Comparison of ENCODE assay signal across 8 cellular contexts in genomic region chr14:69693823-69694729, GRCh38.
DNase-seq lines count a peak whose midpoint lies in the region; ATAC-seq, FAIRE-seq and TF ChIP-seq lines count a peak whose summit lies in the region.

No MANE protein-coding gene starts in this region.

- no peak for DNase-seq in stimulated activated naive CD8-positive, alpha-beta T cell treated with anti-CD3 and anti-CD28 coated beads, Interleukin-15, amount 100 ng/mL, for 72 hours
- no peak for DNase-seq in WTC11 (ENCODE audit: low spot score)
- DNase-seq in left kidney (ENCODE audit: low read depth, low spot score), result peak; percentile 69
- DNase-seq in aorta, result no peak
- DNase-seq in hippocampal formation (lab: John Stamatoyannopoulos, UW), result no peak
- DNase-seq in frontal cortex (ENCODE audit: low spot score in 2 of 2), result no peak

- CTCF ChIA-PET in WTC11 (lab: Charles Lee), result interaction anchor here (0.6 kb wide), 1 partner anchor 22 kb away, joined by 3 read pairs; no protein-coding TSS in a partner anchor

- POLR2A ChIA-PET in WTC11 (lab: Charles Lee), result no interaction called here

- H3K27me3 ChIP-seq in aorta (ENCODE audit: control insufficient read depth in 1 of 2, insufficient read depth in 2 of 2, low read length in 1 of 2), result no peaks in the 10 kb centered on the region

- no peak for TF ChIP-seq CTCF in WTC11 (IDR thresholded peaks at IDR 0.05)

- intact Hi-C loops in aorta (cut with DNase I), result no loop called here

- no peaks in the 10 kb centered on the region for H3K9me3 ChIP-seq in aorta (ENCODE audit: control insufficient read depth, low read length)

- WGBS in aorta, 2 donors, result 85 to 94% methylated on average over 4 of the region's 4 CpGs

- H3K4me1 ChIP-seq in aorta (ENCODE audit: control insufficient read depth in 1 of 2, insufficient read depth in 2 of 2, low read length in 2 of 2), result no peaks in the 10 kb centered on the region

- H3K27ac Mint-ChIP-seq in stimulated activated naive CD8-positive, alpha-beta T cell treated with anti-CD3 and anti-CD28 coated beads, Interleukin-15, Interleukin-2, amounts not matched to agents 100 ng/mL and 50 ng/mL, for 24 hours, result peak overlapping the region; percentile 56
- no peak overlapping the region for H3K27ac Mint-ChIP-seq in stimulated activated naive CD8-positive, alpha-beta T cell treated with anti-CD3 and anti-CD28 coated beads, Interleukin-15, amount 100 ng/mL, for 72 hours
- peak overlapping the region; percentile 30; the same call in 1 of the 2 replicates for H3K27ac Mint-ChIP-seq in WTC11

- H3K27me3 Mint-ChIP-seq in stimulated activated naive CD8-positive, alpha-beta T cell treated with anti-CD3 and anti-CD28 coated beads, Interleukin-15, Interleukin-2, amounts not matched to agents 100 ng/mL and 50 ng/mL, for 24 hours, result no peaks in the 10 kb centered on the region
- no peaks in the 10 kb centered on the region for H3K27me3 Mint-ChIP-seq in stimulated activated naive CD8-positive, alpha-beta T cell treated with anti-CD3 and anti-CD28 coated beads, Interleukin-15, amount 100 ng/mL, for 72 hours
- no peaks in the 10 kb centered on the region for H3K27me3 Mint-ChIP-seq in WTC11 (ENCODE audit: low read depth)

- H3K4me3 ChIP-seq in aorta (ENCODE audit: low read length in 2 of 2), result no peak overlapping the region

- no peak overlapping the region for H3K27ac ChIP-seq in aorta (ENCODE audit: low read depth in 1 of 2, low read length in 2 of 2)

- FAIRE-seq in frontal cortex (lab: Jason Lieb, UNC), result no peak

- H3K9me3 Mint-ChIP-seq in stimulated activated naive CD8-positive, alpha-beta T cell treated with anti-CD3 and anti-CD28 coated beads, Interleukin-15, Interleukin-2, amounts not matched to agents 100 ng/mL and 50 ng/mL, for 24 hours, result no peaks in the 10 kb centered on the region
- H3K9me3 Mint-ChIP-seq in stimulated activated naive CD8-positive, alpha-beta T cell treated with anti-CD3 and anti-CD28 coated beads, Interleukin-15, amount 100 ng/mL, for 72 hours, result no peaks in the 10 kb centered on the region
- H3K9me3 Mint-ChIP-seq in WTC11, result no peaks in the 10 kb centered on the region

- H3K36me3 ChIP-seq in aorta (ENCODE audit: control insufficient read depth in 1 of 2, insufficient read depth in 2 of 2, low read length in 1 of 2), result no peaks in the 10 kb centered on the region

- H3K4me1 Mint-ChIP-seq in stimulated activated naive CD8-positive, alpha-beta T cell treated with anti-CD3 and anti-CD28 coated beads, Interleukin-15, Interleukin-2, amounts not matched to agents 100 ng/mL and 50 ng/mL, for 24 hours (ENCODE audit: low read depth), result peaks cover 84% of the 10 kb centered on the region
- H3K4me1 Mint-ChIP-seq in stimulated activated naive CD8-positive, alpha-beta T cell treated with anti-CD3 and anti-CD28 coated beads, Interleukin-15, amount 100 ng/mL, for 72 hours, result peaks cover 79% of the 10 kb centered on the region
- peaks cover 52% of the 10 kb centered on the region for H3K4me1 Mint-ChIP-seq in WTC11

- H3K36me3 Mint-ChIP-seq in stimulated activated naive CD8-positive, alpha-beta T cell treated with anti-CD3 and anti-CD28 coated beads, Interleukin-15, Interleukin-2, amounts not matched to agents 100 ng/mL and 50 ng/mL, for 24 hours (ENCODE audit: low read depth), result peaks cover 31% of the 10 kb centered on the region
- H3K36me3 Mint-ChIP-seq in WTC11, result no peaks in the 10 kb centered on the region

- ATAC-seq in stimulated activated naive CD8-positive, alpha-beta T cell treated with anti-CD3 and anti-CD28 coated beads, Interleukin-15, amount 100 ng/mL, for 72 hours, result no peak
- ATAC-seq in WTC11 (no peak), aorta (ENCODE audit: low FRiP score) (peak; percentile 66), GM21717 (IDR thresholded peaks at IDR 0.05; ENCODE audit: unreplicated experiment) (no peak)

- no peak overlapping the region for H3K4me3 Mint-ChIP-seq in stimulated activated naive CD8-positive, alpha-beta T cell treated with anti-CD3 and anti-CD28 coated beads, Interleukin-15, Interleukin-2, amounts not matched to agents 100 ng/mL and 50 ng/mL, for 24 hours
- no peak overlapping the region for H3K4me3 Mint-ChIP-seq in stimulated activated naive CD8-positive, alpha-beta T cell treated with anti-CD3 and anti-CD28 coated beads, Interleukin-15, amount 100 ng/mL, for 72 hours
- H3K4me3 Mint-ChIP-seq in WTC11, result no peak overlapping the region

TF ChIP-seq in WTC11, 78 proteins besides CTCF, POLR2A, EP300 and RAD21:
- TF ChIP-seq ATF6 (CRISPR knock-in tag; IDR thresholded peaks at IDR 0.05) (no peak), GABPB1 (CRISPR knock-in tag; IDR thresholded peaks at IDR 0.05) (no peak; the same call in 1 of the 2 replicates), ZMAT4 (CRISPR knock-in tag; IDR thresholded peaks at IDR 0.05) (no peak), AFF4 (CRISPR knock-in tag; IDR thresholded peaks at IDR 0.05; ENCODE audit: borderline replicate concordance) (no peak), HMGA2 (CRISPR knock-in tag; IDR thresholded peaks at IDR 0.05) (no peak), ELF4 (CRISPR knock-in tag; IDR thresholded peaks at IDR 0.05; ENCODE audit: low read depth) (no peak), ERG (CRISPR knock-in tag; IDR thresholded peaks at IDR 0.05) (no peak)

Comparison
In these comparisons a context has a peak if more than half of its experiments do, and no peak if none do; other contexts are left out.
1. H3K27ac Mint-ChIP-seq: peak in stimulated activated naive CD8-positive, alpha-beta T cell treated with anti-CD3 and anti-CD28 coated beads, Interleukin-15, Interleukin-2, amounts not matched to agents 100 ng/mL and 50 ng/mL, for 24 hours (single experiment) and WTC11 (single experiment); none in stimulated activated naive CD8-positive, alpha-beta T cell treated with anti-CD3 and anti-CD28 coated beads, Interleukin-15, amount 100 ng/mL, for 72 hours (0 of 2).